9 cellular contexts compared by ENCODE assay signal in genomic region chr9:121362813-121363585, GRCh38. TPM values are rescaled to one million over a fixed set of nuclear protein-coding genes. Genes with fewer than 3 reads are reported as not detected.
DNase-seq lines count a peak whose midpoint lies in the region; ATAC-seq and TF ChIP-seq lines count a peak whose summit lies in the region.
"Had no signal": no experiment of that assay in that cellular context is flagged by ENCODE, and none has a peak within 500 bp of the region (broad histone marks: within the 10 kb centered on the region; RNA-seq: fewer than 3 reads in every experiment).

No MANE protein-coding gene starts in this region.

- peaks cover 5% of the 10 kb centered on the region for H3K4me1 Mint-ChIP-seq in endothelial cell (ENCODE audit: unreplicated experiment)

- DNase-seq in GF-D8 (lab: John Stamatoyannopoulos, UW) (peak; percentile 30), adipocyte (ENCODE audit: low read depth) (peak; percentile 79), left cardiac atrium (no peak), skeletal muscle cell (ENCODE audit: low read depth) (peak; percentile 79), endothelial cell (ENCODE audit: low spot score) (no peak), NCI-H510A (lab: John Stamatoyannopoulos, UW) (no peak)
- no peak for DNase-seq in stimulated activated CD8-positive, alpha-beta memory T cell treated with anti-CD3 and anti-CD28 coated beads, Interleukin-4, amount 100 ng/mL, for 48 hours
- DNase-seq: stimulated activated CD4-positive, alpha-beta T cell treated with anti-CD3 and anti-CD28 coated beads, Interleukin-4, amount 100 ng/mL, for 24 hours had no signal

- H3K9me3 Mint-ChIP-seq in endothelial cell (ENCODE audit: unreplicated experiment), result no peaks in the 10 kb centered on the region

- H3K4me3 ChIP-seq in adipocyte (ENCODE audit: low read length), result peak overlapping the region; percentile 93
- no peak overlapping the region for H3K4me3 ChIP-seq in skeletal muscle cell (ENCODE audit: low read depth, low read length)

- H3K9ac ChIP-seq in adipocyte (ENCODE audit: low read length), result peak overlapping the region; percentile 96

- no peaks in the 10 kb centered on the region for H3K36me3 Mint-ChIP-seq in endothelial cell (ENCODE audit: low read depth, unreplicated experiment)

- peaks cover 33% of the 10 kb centered on the region for H3K36me3 ChIP-seq in adipocyte (ENCODE audit: control insufficient read depth, insufficient read depth, low read length, severe bottlenecking)

- no peaks in the 10 kb centered on the region for H3K27me3 ChIP-seq in adipocyte (replicated peaks; ENCODE audit: control insufficient read depth, insufficient read depth, low read length)

- H3K4me1 ChIP-seq in adipocyte (ENCODE audit: control insufficient read depth, insufficient read depth, low read length), result peaks cover 93% of the 10 kb centered on the region

- H3K9me3 ChIP-seq in adipocyte (ENCODE audit: control insufficient read depth, low read length), result no peaks in the 10 kb centered on the region

- no peak overlapping the region for H3K27ac Mint-ChIP-seq in endothelial cell (ENCODE audit: unreplicated experiment)

- no peak overlapping the region for H3K4me3 Mint-ChIP-seq in endothelial cell (ENCODE audit: unreplicated experiment)

- ATAC-seq in left cardiac atrium (peak; percentile 27 to 77), HG03565 (IDR thresholded peaks at IDR 0.05; ENCODE audit: unreplicated experiment) (no peak)

- intact Hi-C loops in left cardiac atrium (cut with DNase I), result no loop called here

- no peaks in the 10 kb centered on the region for H3K27me3 Mint-ChIP-seq in endothelial cell (ENCODE audit: unreplicated experiment)

- no peak for TF ChIP-seq CTCF in endothelial cell (IDR thresholded peaks at IDR 0.05; ENCODE audit: unreplicated experiment)

RNA-seq across cellular contexts. Expression of gene STOM, which starts 7.1 kb away (rescaled TPM):
- total RNA-seq in left cardiac atrium (100 to 1,000 TPM; 194 to 326 TPM), endothelial cell (ENCODE audit: unreplicated experiment) (16.1 TPM)

Comparison
In these comparisons a context has a peak if more than half of its experiments do, and no peak if none do; other contexts are left out.
1. DNase-seq: peak in GF-D8 (single experiment), adipocyte (single experiment) and skeletal muscle cell (single experiment); none in left cardiac atrium (single experiment), stimulated activated CD8-positive, alpha-beta memory T cell treated with anti-CD3 and anti-CD28 coated beads, Interleukin-4, amount 100 ng/mL, for 48 hours (single experiment), endothelial cell (single experiment) and NCI-H510A (single experiment).
2. RNA of gene STOM, which starts 7.1 kb away (total RNA-seq): 194 to 326 TPM in left cardiac atrium; 16.1 TPM in endothelial cell (single experiment); every median in the first group is over 10 times any median in the second.